25 cellular contexts compared by ENCODE assay signal in the genomic region with DNA sequence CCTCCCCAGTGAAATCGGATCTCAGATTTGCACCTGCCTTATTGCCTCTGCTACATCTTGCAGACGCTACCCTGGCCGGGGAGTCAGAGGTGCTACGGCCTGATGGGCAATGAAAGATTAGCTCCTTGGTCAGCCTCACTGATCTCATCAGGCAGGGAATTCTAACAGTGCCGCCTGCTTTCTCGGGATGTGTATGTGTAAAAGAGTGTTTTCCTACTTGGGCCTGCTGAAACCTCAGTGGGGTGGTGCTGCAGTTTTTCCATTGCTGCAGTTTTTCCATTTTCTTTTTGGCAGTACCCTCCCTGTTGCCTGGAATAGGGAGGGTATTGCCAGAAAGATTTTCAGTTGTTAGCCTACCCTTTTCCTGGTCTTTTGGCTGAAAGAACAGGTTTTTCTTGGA.
"Had no signal": no experiment of that assay in that cellular context is flagged by ENCODE, and none has a peak within 500 bp of the region (broad histone marks: within the 10 kb centered on the region; RNA-seq: fewer than 3 reads in every experiment).

No MANE protein-coding gene starts in this region.

- DNase-seq: cerebellar nuclear complex; colonic mucosa; dermis blood vessel endothelial cell; effector memory CD4-positive, alpha-beta T cell; foreskin keratinocyte; heart left ventricle; hippocampal formation; kidney glomerular epithelial cell; natural killer cell; pancreas; spleen; stimulated activated CD4-positive, alpha-beta T cell treated with anti-CD3 and anti-CD28 coated beads, Interleukin-4, amount 100 ng/mL, for 4 hours; stimulated activated naive CD8-positive, alpha-beta T cell treated with anti-CD3 and anti-CD28 coated beads, Interleukin-15, Interleukin-2, amounts not matched to agents 100 U/mL and 50 U/mL, for 24 hours; testis; transverse colon; upper lobe of right lung; uterus had no signal

- ATAC-seq: foreskin keratinocyte; gastroesophageal sphincter; natural killer cell; pancreas; stimulated activated memory B cell treated with anti-CD40 and anti-IgM and Interleukin-4, amounts not matched to agents 10 μg/mL and 1 μg/mL and 100 μg/mL, for 72 hours; stimulated activated naive CD8-positive, alpha-beta T cell treated with anti-CD3 and anti-CD28 coated beads, Interleukin-15, Interleukin-2, amounts not matched to agents 100 U/mL and 50 U/mL, for 24 hours; upper lobe of right lung had no signal

- H3K9me3 ChIP-seq: colonic mucosa, esophagus muscularis mucosa, gastroesophageal sphincter, neutrophil, pancreas, spleen, testis, transverse colon, upper lobe of right lung, uterus had no signal

- H3K4me3 ChIP-seq: colonic mucosa, esophagus muscularis mucosa, gastroesophageal sphincter, heart left ventricle, lung, pancreas, skin epidermis, spleen, testis, transverse colon, upper lobe of right lung, uterus had no signal

- H3K4me1 ChIP-seq: colonic mucosa, foreskin keratinocyte, pancreas, spleen, testis, transverse colon, upper lobe of right lung, uterus had no signal

- H3K27me3 ChIP-seq: colonic mucosa, esophagus muscularis mucosa, foreskin keratinocyte, gastroesophageal sphincter, neutrophil, pancreas, spleen, testis, transverse colon, upper lobe of right lung, uterus had no signal

- FAIRE-seq: endothelial cell of umbilical vein, islet of Langerhans, pancreas had no signal

- H3K27ac ChIP-seq: colonic mucosa, esophagus muscularis mucosa, foreskin keratinocyte, gastroesophageal sphincter, pancreas, skin epidermis, spleen, testis, transverse colon, upper lobe of right lung, uterus had no signal

- H3K36me3 ChIP-seq: colonic mucosa, esophagus muscularis mucosa, gastroesophageal sphincter, heart left ventricle, neutrophil, pancreas, spleen, transverse colon, upper lobe of right lung, uterus had no signal
